ENCODE assay signal across 9 cellular contexts in the genomic region with DNA sequence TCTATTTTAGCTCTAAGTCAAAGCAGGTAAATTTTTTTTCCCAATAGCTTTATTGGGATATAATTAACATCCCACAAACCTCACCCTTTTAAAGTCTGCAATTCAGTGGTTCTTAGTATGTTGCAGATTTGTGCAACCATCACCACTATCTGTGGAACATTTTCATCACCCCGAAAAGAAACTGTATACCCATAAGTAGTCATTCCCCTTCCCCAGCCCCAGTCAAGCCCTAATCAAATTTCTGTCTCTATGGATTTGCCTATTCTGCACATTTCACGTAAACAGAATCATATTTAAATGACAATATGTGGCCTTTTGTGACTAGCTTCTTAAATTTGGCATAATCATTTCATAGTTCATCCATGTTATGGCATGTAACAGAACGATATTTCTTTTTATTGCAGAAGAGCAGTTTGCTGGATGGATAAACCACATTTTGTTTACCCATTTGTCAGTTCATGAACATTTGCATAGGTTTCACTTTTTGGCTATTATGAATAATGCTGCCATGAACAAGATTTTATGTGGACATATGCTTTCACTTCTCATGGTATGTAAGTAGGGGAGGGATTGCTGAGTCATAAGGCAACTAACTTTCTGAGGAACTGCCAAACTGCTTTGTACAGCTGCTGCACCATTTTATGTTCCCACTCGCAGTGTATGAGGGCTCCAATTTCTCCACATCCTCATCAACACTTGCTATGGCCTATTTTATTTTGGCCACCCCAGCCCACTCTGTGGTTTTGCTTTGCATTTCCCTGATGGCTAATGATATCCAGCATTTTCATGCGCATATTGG. TPM values are rescaled to one million over a fixed set of nuclear protein-coding genes. Genes with fewer than 3 reads are reported as not detected.
DNase-seq lines count a peak whose midpoint lies in the region; ATAC-seq and TF ChIP-seq lines count a peak whose summit lies in the region.
"Had no signal": no experiment of that assay in that cellular context is flagged by ENCODE, and none has a peak within 500 bp of the region (broad histone marks: within the 10 kb centered on the region; RNA-seq: fewer than 3 reads in every experiment).

No MANE protein-coding gene starts in this region.

- 82% methylated on average over 5 of the region's 5 CpGs for WGBS in right cardiac atrium
- WGBS in adrenal gland, 4 donors, result 80 to 83% (median 82%) methylated on average over 5 of the region's 5 CpGs

- H3K4me3 Mint-ChIP-seq in T-cell, result no peak overlapping the region

- H3K4me1 ChIP-seq in right cardiac atrium (ENCODE audit: control insufficient read depth, insufficient read depth, low read length) (no peaks in the 10 kb centered on the region), adrenal gland (replicated peaks in 1 of 2) (peaks cover 0 to 5% of the 10 kb centered on the region in 2 donors)

- H3K36me3 Mint-ChIP-seq in T-cell, result peaks cover 69% of the 10 kb centered on the region

- TF ChIP-seq CTCF in AG09309 (IDR thresholded peaks at IDR 0.05; ENCODE audit: control insufficient read depth, insufficient read depth, low read depth, low read length, missing control alignments) (no peak), RWPE1 (conservative IDR thresholded peaks at IDR 0.05; ENCODE audit: low read depth) (no peak), adrenal gland (IDR thresholded peaks at IDR 0.05) (no peak)

- H3K4me1 Mint-ChIP-seq in T-cell, result peaks cover 0 to 1% (median 0%) of the 10 kb centered on the region in 3 donors

- no peak overlapping the region for H3K4me3 ChIP-seq in AG09309 (ENCODE audit: control insufficient read depth, low read depth, low read length)
- no peak overlapping the region for H3K4me3 ChIP-seq in right cardiac atrium (ENCODE audit: low read length)
- no peak overlapping the region for H3K4me3 ChIP-seq in adrenal gland

- CTCF ChIA-PET in RWPE1 (lab: Yijun Ruan, JAX), result no interaction called here
- CTCF ChIA-PET in T-cell (lab: Charles Lee), result interaction anchor here in 1 of 2 donors (0.6 kb wide), 1 partner anchor 579 kb away, joined by 3 read pairs; no protein-coding TSS in a partner anchor

- no peak for TF ChIP-seq POLR2A in adrenal gland (IDR thresholded peaks at IDR 0.05)

- no peaks in the 10 kb centered on the region for H3K27me3 ChIP-seq in right cardiac atrium (ENCODE audit: control insufficient read depth, insufficient read depth)
- no peaks in the 10 kb centered on the region for H3K27me3 ChIP-seq in adrenal gland

- H3K27ac ChIP-seq in RWPE1 (no peak overlapping the region), right cardiac atrium (ENCODE audit: low read length) (no peak overlapping the region), adrenal gland (peak overlapping the region in 1 of 5 donors; percentile 38)

- intact Hi-C loops in right cardiac atrium (cut with DNase I) (no loop called here), adrenal gland (cut with DNase I) (no loop called here)

- H3K36me3 ChIP-seq in adrenal gland (replicated peaks in 1 of 2), result no peaks in the 10 kb centered on the region

- ATAC-seq in GM18870 (IDR thresholded peaks at IDR 0.05; ENCODE audit: unreplicated experiment) (peak; percentile 99), HG03025 (IDR thresholded peaks at IDR 0.05; ENCODE audit: low FRiP score, unreplicated experiment) (peak; percentile 95), right cardiac atrium (peak; percentile 26 to 55), T-cell (replicated peaks in 1 of 4) (no peak)
- ATAC-seq: HCT116 had no signal

- H3K9me3 ChIP-seq in right cardiac atrium (ENCODE audit: control insufficient read depth, low read length) (no peaks in the 10 kb centered on the region), adrenal gland (replicated peaks in 1 of 3) (no peaks in the 10 kb centered on the region)

- H3K27me3 Mint-ChIP-seq in T-cell, result no peaks in the 10 kb centered on the region

- peak; percentile 73 for DNase-seq in AG09309 (ENCODE audit: low read depth)
- DNase-seq in RWPE1 (ENCODE audit: low spot score), result peak; percentile 41
- DNase-seq in right cardiac atrium, result no peak
- DNase-seq in SHP77 treated with DMSO at 0.1 percent for 48 hours (lab: John Stamatoyannopoulos, UW), result no peak
- DNase-seq in adrenal gland, result no peak
- no peak for DNase-seq in T-cell

- H3K9me3 Mint-ChIP-seq in T-cell, result no peaks in the 10 kb centered on the region

- POLR2A ChIA-PET in RWPE1 (lab: Yijun Ruan, JAX; ENCODE audit: low non-redundant PET) (no interaction called here), T-cell (lab: Charles Lee) (no interaction called here)

- no peak overlapping the region for H3K27ac Mint-ChIP-seq in T-cell

RNA-seq across cellular contexts. Expression of a gene that starts 10.9 kb away (rescaled TPM):
- 10 to 100 TPM; 14.1 to 22.2 (median 20.5) TPM for total RNA-seq in right cardiac atrium
- polyA plus RNA-seq in right cardiac atrium, result 16.5 TPM
- total RNA-seq in adrenal gland, result 10 to 100 TPM; 13.9 to 54.9 (median 32.6) TPM
- 10 to 100 TPM; 10.1 to 36.1 (median 17.1) TPM for polyA plus RNA-seq in adrenal gland
- 10 to 100 TPM; 12.1 to 20.7 (median 18.2) TPM for total RNA-seq in T-cell

RNA-seq across cellular contexts. Expression of a gene that starts 48.9 kb away (rescaled TPM):
- total RNA-seq in right cardiac atrium (100 to 1,000 TPM in 1 of 4 donors, 10 to 100 TPM in 3; 75.3 to 101 (median 96.8) TPM), adrenal gland (100 to 1,000 TPM in 1 of 8 donors, 10 to 100 TPM in 7; 43.4 to 107 (median 65.3) TPM), T-cell (10 to 100 TPM; 21.4 to 24.7 (median 23.3) TPM)
- polyA plus RNA-seq in right cardiac atrium (147 TPM), adrenal gland (100 to 1,000 TPM in 1 of 3 donors, 10 to 100 TPM in 2; 40.1 to 129 (median 61.9) TPM)

Comparison
In these comparisons a context has a peak if more than half of its experiments do, and no peak if none do; other contexts are left out.
1. DNase-seq: peak in AG09309 (single experiment) and RWPE1 (single experiment); none in right cardiac atrium (0 of 3), SHP77 treated with DMSO at 0.1 percent for 48 hours (single experiment), adrenal gland (0 of 7) and T-cell (0 of 34).
2. ATAC-seq: peak in GM18870 (single experiment), HG03025 (single experiment) and right cardiac atrium (2 of 2); none in T-cell (0 of 4).